9 cellular contexts compared by ENCODE assay signal in genomic region chr21:38669186-38669585, GRCh38.
A peak's percentile ranks its signal among the peaks of the same experiment; 100 is the strongest.
DNase-seq lines count a peak whose midpoint lies in the region; TF ChIP-seq lines count a peak whose summit lies in the region.
"Had no signal": no experiment of that assay in that cellular context is flagged by ENCODE, and none has a peak within 500 bp of the region (broad histone marks: within the 10 kb centered on the region; RNA-seq: fewer than 3 reads in every experiment).

No MANE protein-coding gene starts in this region.

- no peak overlapping the region for H3K27ac ChIP-seq in breast epithelium
- no peak overlapping the region for H3K27ac ChIP-seq in transverse colon

- peak; percentile 48 for DNase-seq in MCF 10A (ENCODE audit: unreplicated experiment)
- DNase-seq in breast epithelium (ENCODE audit: low spot score in 2 of 2) = no peak
- peak; percentile 36 for DNase-seq in NCI-H774 (lab: John Stamatoyannopoulos, UW)
- peak; percentile 22 for DNase-seq in endothelial cell (ENCODE audit: low spot score)
- DNase-seq in transverse colon = peak; percentile 24
- DNase-seq in activated gamma-delta T cell treated with Interleukin-2 at 50 U/mL for 16 hours = no peak
- DNase-seq in COLO829 (ENCODE audit: low spot score) = no peak
- DNase-seq in stimulated activated CD4-positive, alpha-beta T cell treated with anti-CD3 and anti-CD28 coated beads, Interleukin-1b, Interleukin-23, amount 100 ng/mL, for 48 hours = no peak
- DNase-seq: activated CD8-positive, alpha-beta memory T cell treated with anti-CD3 and anti-CD28 coated beads for 24 hours had no signal

- H3K4me3 ChIP-seq in breast epithelium (no peak overlapping the region), transverse colon (no peak overlapping the region)

- H3K27me3 ChIP-seq in breast epithelium (no peaks in the 10 kb centered on the region), transverse colon (peaks cover 1% of the 10 kb centered on the region)

- CTCF ChIA-PET in MCF 10A (lab: Yijun Ruan, JAX) = interaction anchor here (0.5 to 4.5 kb wide), 22 partner anchors 10 to 995 kb away, joined by 3 to 40 read pairs (median 4); no protein-coding TSS in a partner anchor

- H3K4me1 ChIP-seq in breast epithelium (no peaks in the 10 kb centered on the region), transverse colon (peaks cover 0 to 18% (median 6%) of the 10 kb centered on the region in 4 donors)

- WGBS in transverse colon (ENCODE audit: low coverage in 1 of 2), 2 donors = 68 to 80% methylated on average over 5 to 6 of the region's 6 CpGs

- H3K4me3 Mint-ChIP-seq in MCF 10A (ENCODE audit: unreplicated experiment) (no peak overlapping the region), endothelial cell (ENCODE audit: unreplicated experiment) (no peak overlapping the region)

- no peaks in the 10 kb centered on the region for H3K9me3 ChIP-seq in breast epithelium
- no peaks in the 10 kb centered on the region for H3K9me3 ChIP-seq in transverse colon

- in situ Hi-C loops in transverse colon (cut with MboI; ENCODE audit: low pct_ligation_motif_present in 1 of 4, low pct_unique_long_range_greater_than_20kb in 1 of 4, low sequenced_read_pairs in 3 of 4) = no loop called here

- H3K27ac Mint-ChIP-seq in MCF 10A (ENCODE audit: low read depth, unreplicated experiment) (no peak overlapping the region), endothelial cell (ENCODE audit: unreplicated experiment) (no peak overlapping the region)

- TF ChIP-seq CTCF in MCF 10A (IDR thresholded peaks at IDR 0.05; ENCODE audit: unreplicated experiment) (peak; percentile 48), breast epithelium (IDR thresholded peaks at IDR 0.05) (peak in 1 of 3 donors; percentile 24), endothelial cell (IDR thresholded peaks at IDR 0.05; ENCODE audit: unreplicated experiment) (no peak), transverse colon (IDR thresholded peaks at IDR 0.05) (peak; percentile 26 to 39 (median 34))

- H3K36me3 Mint-ChIP-seq in MCF 10A (ENCODE audit: insufficient read depth, unreplicated experiment) (no peaks in the 10 kb centered on the region), endothelial cell (ENCODE audit: low read depth, unreplicated experiment) (no peaks in the 10 kb centered on the region)

- TF ChIP-seq EP300 in transverse colon (IDR thresholded peaks at IDR 0.05; ENCODE audit: low read depth) = no peak

- intact Hi-C loops in MCF 10A (cut with micrococcal nuclease) (loop anchor here (1.0 to 10.0 kb wide), 3 partner anchors 44 to 469 kb away; partner anchors contain the start of gene ETS2), breast epithelium (cut with DNase I; ENCODE audit: low total_unique reads) (loop anchor here (10.0 kb wide), 1 partner anchor 1324 kb away; no protein-coding TSS in a partner anchor), transverse colon (cut with DNase I; ENCODE audit: low total_unique reads) (no loop called here)

- H3K27me3 Mint-ChIP-seq in MCF 10A (ENCODE audit: insufficient read depth, unreplicated experiment) (peaks cover 34% of the 10 kb centered on the region), endothelial cell (ENCODE audit: unreplicated experiment) (peaks cover 2% of the 10 kb centered on the region)

- no TSS peak for BruUV-seq in MCF 10A (replicated peaks; lab: Mats Ljungman, UMichigan)

- H3K36me3 ChIP-seq in breast epithelium = no peaks in the 10 kb centered on the region
- H3K36me3 ChIP-seq in transverse colon = no peaks in the 10 kb centered on the region

- no peaks in the 10 kb centered on the region for H3K4me1 Mint-ChIP-seq in MCF 10A (ENCODE audit: insufficient read depth, unreplicated experiment)
- H3K4me1 Mint-ChIP-seq in endothelial cell (ENCODE audit: unreplicated experiment) = no peaks in the 10 kb centered on the region

- TF ChIP-seq POLR2A in breast epithelium (IDR thresholded peaks at IDR 0.05) (no peak), transverse colon (IDR thresholded peaks at IDR 0.05) (no peak)

- no peaks in the 10 kb centered on the region for H3K9me3 Mint-ChIP-seq in MCF 10A (ENCODE audit: unreplicated experiment)
- H3K9me3 Mint-ChIP-seq in endothelial cell (ENCODE audit: unreplicated experiment) = no peaks in the 10 kb centered on the region

- POLR2A ChIA-PET in MCF 10A (lab: Yijun Ruan, JAX) = interaction anchor here (0.6 to 1.9 kb wide), 3 partner anchors 23 to 469 kb away, joined by 3 to 6 read pairs (median 6); no protein-coding TSS in a partner anchor

Comparison
In these comparisons a context has a peak if more than half of its experiments do, and no peak if none do; other contexts are left out.
1. DNase-seq: peak in MCF 10A (single experiment), NCI-H774 (single experiment), endothelial cell (single experiment) and transverse colon (single experiment); none in breast epithelium (0 of 2), activated gamma-delta T cell treated with Interleukin-2 at 50 U/mL for 16 hours (single experiment), COLO829 (single experiment) and stimulated activated CD4-positive, alpha-beta T cell treated with anti-CD3 and anti-CD28 coated beads, Interleukin-1b, Interleukin-23, amount 100 ng/mL, for 48 hours (single experiment).